In the genomic region with DNA sequence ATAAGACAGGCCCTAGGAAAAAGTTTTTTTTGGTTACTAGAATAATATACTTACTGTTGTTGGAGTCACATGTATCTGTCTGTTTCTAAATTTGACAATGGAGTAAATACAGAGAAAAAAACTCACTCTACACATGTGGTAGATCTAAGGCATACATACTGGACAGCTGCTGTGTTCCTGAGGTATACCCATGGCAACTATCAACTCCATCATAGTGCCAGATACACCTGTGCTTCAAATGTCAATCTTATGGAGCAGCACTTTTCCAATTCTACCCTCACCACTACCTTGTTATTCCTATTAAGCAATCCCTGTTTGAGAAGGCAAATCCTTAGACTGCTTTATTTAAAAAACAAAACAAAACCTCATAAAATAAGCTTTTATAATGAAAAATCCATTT, we compare ENCODE assay signal across 20 cellular contexts. TPM values are rescaled to one million over a fixed set of nuclear protein-coding genes. Genes with fewer than 3 reads are reported as not detected.
DNase-seq lines count a peak whose midpoint lies in the region; ATAC-seq and TF ChIP-seq lines count a peak whose summit lies in the region.
"Had no signal": no experiment of that assay in that cellular context is flagged by ENCODE, and none has a peak within 500 bp of the region (broad histone marks: within the 10 kb centered on the region; RNA-seq: fewer than 3 reads in every experiment).

No MANE protein-coding gene starts in this region.

- peak; percentile 27 for DNase-seq in activated CD4-positive, alpha-beta T cell treated with anti-CD3 and anti-CD28 coated beads, Interleukin-2, amount 10 ng/mL, durations not matched to agents 24 days and 14 days
- DNase-seq in activated CD4-positive, alpha-beta T cell treated with anti-CD3 and anti-CD28 coated beads, Interleukin-2, amount 50 U/mL, for 1 hour = no peak
- DNase-seq in body of pancreas (peak in 3 of 4 donors; percentile 31 to 66 (median 63)), smooth muscle cell (lab: John Stamatoyannopoulos, UW; ENCODE audit: unreplicated experiment) (no peak), HK-2 (ENCODE audit: unreplicated experiment) (no peak)
- no peak for DNase-seq in stimulated activated effector memory CD8-positive, alpha-beta T cell treated with anti-CD3 and anti-CD28 coated beads, Interleukin-12 subunit alpha, Interleukin-12 subunit beta, amount 100 ng/mL, for 72 hours (ENCODE audit: low spot score in 2 of 2)
- DNase-seq: 8988T; ACHN; AML-193; BE2C; CD4-positive, alpha-beta T cell; CD8-positive, alpha-beta memory T cell; DMS 273 treated with DMSO at 0.1 percent for 48 hours; DND-41; GOT3; HFFc6 had no signal

- H4K20me1 ChIP-seq in smooth muscle cell (ENCODE audit: low read depth) = peaks cover 7% of the 10 kb centered on the region

- H3K4me1 ChIP-seq in body of pancreas = peaks cover 39% of the 10 kb centered on the region
- H3K4me1 ChIP-seq in smooth muscle cell (ENCODE audit: low read depth) = peaks cover 12% of the 10 kb centered on the region

- H3K27ac ChIP-seq in body of pancreas (no peak overlapping the region), smooth muscle cell (ENCODE audit: low read depth) (no peak overlapping the region)
- H3K27ac ChIP-seq: A549; BLaER1 treated with 17β-estradiol and CSF1 and Interleukin-3, amounts not matched to agents 10 nM and 100 nM had no signal

- H3K4me3 ChIP-seq in body of pancreas (no peak overlapping the region), smooth muscle cell (no peak overlapping the region)
- H3K4me3 ChIP-seq: A549; BLaER1 treated with 17β-estradiol and CSF1 and Interleukin-3, amounts not matched to agents 10 nM and 100 nM; HAP-1 had no signal

- no peaks in the 10 kb centered on the region for H3K27me3 Mint-ChIP-seq in activated CD4-positive, alpha-beta T cell treated with anti-CD3 and anti-CD28 coated beads, Interleukin-2, amount 10 ng/mL, durations not matched to agents 24 days and 14 days
- H3K27me3 Mint-ChIP-seq: CD4-positive, alpha-beta T cell; CD8-positive, alpha-beta memory T cell had no signal

- no peaks in the 10 kb centered on the region for H3K27me3 ChIP-seq in body of pancreas
- H3K27me3 ChIP-seq in smooth muscle cell (ENCODE audit: low read depth) = no peaks in the 10 kb centered on the region
- H3K27me3 ChIP-seq: BE2C; BLaER1 treated with 17β-estradiol and CSF1 and Interleukin-3, amounts not matched to agents 10 nM and 100 nM had no signal

- intact Hi-C loops in activated CD4-positive, alpha-beta T cell treated with anti-CD3 and anti-CD28 coated beads, Interleukin-2, amount 10 ng/mL, durations not matched to agents 24 days and 14 days (cut with micrococcal nuclease) = no loop called here
- intact Hi-C loops in body of pancreas (cut with DNase I) = no loop called here

- H3K4me3 Mint-ChIP-seq in activated CD4-positive, alpha-beta T cell treated with anti-CD3 and anti-CD28 coated beads, Interleukin-2, amount 10 ng/mL, durations not matched to agents 24 days and 14 days = no peak overlapping the region
- no peak overlapping the region for H3K4me3 Mint-ChIP-seq in stimulated activated effector memory CD8-positive, alpha-beta T cell treated with anti-CD3 and anti-CD28 coated beads, Interleukin-12 subunit alpha, Interleukin-12 subunit beta, amount 100 ng/mL, for 72 hours
- H3K4me3 Mint-ChIP-seq: CD14-positive monocyte; CD4-positive, alpha-beta T cell; HFFc6 had no signal

- ATAC-seq in body of pancreas = peak; percentile 76
- no peak for ATAC-seq in stimulated activated effector memory CD8-positive, alpha-beta T cell treated with anti-CD3 and anti-CD28 coated beads, Interleukin-12 subunit alpha, Interleukin-12 subunit beta, amount 100 ng/mL, for 72 hours
- ATAC-seq: A549 had no signal

- H3K36me3 ChIP-seq in body of pancreas (replicated peaks in 1 of 2; ENCODE audit: insufficient read depth in 1 of 2, low read depth in 2 of 2) (no peaks in the 10 kb centered on the region), smooth muscle cell (ENCODE audit: low read depth) (peaks cover 8% of the 10 kb centered on the region)
- H3K36me3 ChIP-seq: BE2C had no signal

- peaks cover 21% of the 10 kb centered on the region for H3K36me3 Mint-ChIP-seq in activated CD4-positive, alpha-beta T cell treated with anti-CD3 and anti-CD28 coated beads, Interleukin-2, amount 10 ng/mL, durations not matched to agents 24 days and 14 days (ENCODE audit: low read depth)
- H3K36me3 Mint-ChIP-seq in stimulated activated effector memory CD8-positive, alpha-beta T cell treated with anti-CD3 and anti-CD28 coated beads, Interleukin-12 subunit alpha, Interleukin-12 subunit beta, amount 100 ng/mL, for 72 hours = peaks cover 51% of the 10 kb centered on the region

- no peak overlapping the region for H3K27ac Mint-ChIP-seq in activated CD4-positive, alpha-beta T cell treated with anti-CD3 and anti-CD28 coated beads, Interleukin-2, amount 10 ng/mL, durations not matched to agents 24 days and 14 days
- peak overlapping the region; percentile 17 for H3K27ac Mint-ChIP-seq in stimulated activated effector memory CD8-positive, alpha-beta T cell treated with anti-CD3 and anti-CD28 coated beads, Interleukin-12 subunit alpha, Interleukin-12 subunit beta, amount 100 ng/mL, for 72 hours
- H3K27ac Mint-ChIP-seq: CD14-positive monocyte; CD4-positive, alpha-beta T cell; HFFc6 had no signal

- no peak overlapping the region for H2AFZ ChIP-seq in smooth muscle cell (ENCODE audit: low read depth)

- H3K9me3 ChIP-seq in body of pancreas (no peaks in the 10 kb centered on the region), smooth muscle cell (replicated peaks; ENCODE audit: low read depth) (no peaks in the 10 kb centered on the region)
- H3K9me3 ChIP-seq: A549; BE2C; BLaER1 treated with 17β-estradiol and CSF1 and Interleukin-3, amounts not matched to agents 10 nM and 100 nM; HAP-1 had no signal

- peaks cover 20% of the 10 kb centered on the region for H3K79me2 ChIP-seq in smooth muscle cell (ENCODE audit: low read depth)

- TF ChIP-seq CTCF in body of pancreas (IDR thresholded peaks at IDR 0.05) = no peak
- TF ChIP-seq CTCF in smooth muscle cell (IDR thresholded peaks at IDR 0.05; ENCODE audit: borderline replicate concordance, insufficient read depth, poor library complexity, severe bottlenecking) = no peak

- TF ChIP-seq POLR2A in body of pancreas (IDR thresholded peaks at IDR 0.05) = no peak

- no peak overlapping the region for H3K9ac ChIP-seq in smooth muscle cell (ENCODE audit: low read depth)
- H3K9ac ChIP-seq: BLaER1 treated with 17β-estradiol and CSF1 and Interleukin-3, amounts not matched to agents 10 nM and 100 nM had no signal

- H3K4me1 Mint-ChIP-seq in activated CD4-positive, alpha-beta T cell treated with anti-CD3 and anti-CD28 coated beads, Interleukin-2, amount 10 ng/mL, durations not matched to agents 24 days and 14 days = peaks cover 17% of the 10 kb centered on the region
- peaks cover 18% of the 10 kb centered on the region for H3K4me1 Mint-ChIP-seq in stimulated activated effector memory CD8-positive, alpha-beta T cell treated with anti-CD3 and anti-CD28 coated beads, Interleukin-12 subunit alpha, Interleukin-12 subunit beta, amount 100 ng/mL, for 72 hours

- no peaks in the 10 kb centered on the region for H3F3A ChIP-seq in smooth muscle cell (ENCODE audit: low read depth)

- no peak overlapping the region for H3K4me2 ChIP-seq in smooth muscle cell
- H3K4me2 ChIP-seq: A549; BLaER1 treated with 17β-estradiol and CSF1 and Interleukin-3, amounts not matched to agents 10 nM and 100 nM had no signal

- no peaks in the 10 kb centered on the region for H3K9me3 Mint-ChIP-seq in activated CD4-positive, alpha-beta T cell treated with anti-CD3 and anti-CD28 coated beads, Interleukin-2, amount 10 ng/mL, durations not matched to agents 24 days and 14 days
- H3K9me3 Mint-ChIP-seq in stimulated activated effector memory CD8-positive, alpha-beta T cell treated with anti-CD3 and anti-CD28 coated beads, Interleukin-12 subunit alpha, Interleukin-12 subunit beta, amount 100 ng/mL, for 72 hours = no peaks in the 10 kb centered on the region
- H3K9me3 Mint-ChIP-seq: CD14-positive monocyte; CD4-positive, alpha-beta T cell; CD8-positive, alpha-beta memory T cell; HFFc6 had no signal

RNA-seq across cellular contexts. Expression of a gene that starts 3.3 kb away (rescaled TPM):
- total RNA-seq in activated CD4-positive, alpha-beta T cell treated with anti-CD3 and anti-CD28 coated beads, Interleukin-2, amount 10 ng/mL, durations not matched to agents 24 days and 14 days = 55.8 and 62.0 TPM in 2 replicates
- total RNA-seq in body of pancreas (10 to 100 TPM; 32.2 to 80.8 TPM), smooth muscle cell (49.9 and 51.7 TPM in 2 replicates)
- 148 and 150 TPM in 2 replicates for polyA plus RNA-seq in smooth muscle cell

RNA-seq across cellular contexts. Expression of a gene that starts 3.4 kb away (rescaled TPM):
- 92.3 and 97.5 TPM in 2 replicates for total RNA-seq in activated CD4-positive, alpha-beta T cell treated with anti-CD3 and anti-CD28 coated beads, Interleukin-2, amount 10 ng/mL, durations not matched to agents 24 days and 14 days
- total RNA-seq in body of pancreas (10 to 100 TPM; 20.8 to 30.1 TPM), smooth muscle cell (59.6 and 64.6 TPM in 2 replicates)
- 49.2 and 50.7 TPM in 2 replicates for polyA plus RNA-seq in smooth muscle cell

Comparison
In these comparisons a context has a peak if more than half of its experiments do, and no peak if none do; other contexts are left out.
1. DNase-seq: peak in activated CD4-positive, alpha-beta T cell treated with anti-CD3 and anti-CD28 coated beads, Interleukin-2, amount 10 ng/mL, durations not matched to agents 24 days and 14 days (single experiment) and body of pancreas (3 of 4); none in activated CD4-positive, alpha-beta T cell treated with anti-CD3 and anti-CD28 coated beads, Interleukin-2, amount 50 U/mL, for 1 hour (single experiment), stimulated activated effector memory CD8-positive, alpha-beta T cell treated with anti-CD3 and anti-CD28 coated beads, Interleukin-12 subunit alpha, Interleukin-12 subunit beta, amount 100 ng/mL, for 72 hours (0 of 2), smooth muscle cell (single experiment) and HK-2 (single experiment).